Comparison of ENCODE assay signal across 11 cellular contexts in genomic region chr2:10266133-10266620, GRCh38. TPM values are rescaled to one million over a fixed set of nuclear protein-coding genes. Genes with fewer than 3 reads are reported as not detected.
DNase-seq lines count a peak whose midpoint lies in the region; ATAC-seq and TF ChIP-seq lines count a peak whose summit lies in the region.
"Had no signal": no experiment of that assay in that cellular context is flagged by ENCODE, and none has a peak within 500 bp of the region (broad histone marks: within the 10 kb centered on the region; RNA-seq: fewer than 3 reads in every experiment).

No MANE protein-coding gene starts in this region.

- no peak overlapping the region for H3K4me3 Mint-ChIP-seq in activated naive CD4-positive, alpha-beta T cell treated with anti-CD3 and anti-CD28 coated beads, Interleukin-2, amount 50 U/mL, for 24 hours
- H3K4me3 Mint-ChIP-seq in T-helper 17 cell: no peak overlapping the region
- H3K4me3 Mint-ChIP-seq in CD4-positive, alpha-beta T cell: no peak overlapping the region
- H3K4me3 Mint-ChIP-seq: activated T-cell treated with anti-CD3 and anti-CD28 coated beads, Interleukin-2, amount 50 U/mL, for 4 hours had no signal

- intact Hi-C loops in tibial artery (cut with DNase I; ENCODE audit: low total_unique reads): no loop called here
- intact Hi-C loops in CD4-positive, alpha-beta T cell (cut with DNase I, micrococcal nuclease): no loop called here

- DNase-seq in activated naive CD4-positive, alpha-beta T cell treated with anti-CD3 and anti-CD28 coated beads, Interleukin-2, amount 50 U/mL, for 16 hours: no peak
- DNase-seq in T-helper 17 cell (no peak), foreskin fibroblast (peak; percentile 34 to 62), tibial artery (peak; percentile 9 to 25)
- no peak for DNase-seq in CD4-positive, alpha-beta T cell
- DNase-seq: activated T-cell treated with anti-CD3 and anti-CD28 coated beads, Interleukin-2, amount 50 U/mL, for 4 hours; occipital lobe had no signal

- peak overlapping the region; percentile 13 for H3K27ac Mint-ChIP-seq in activated naive CD4-positive, alpha-beta T cell treated with anti-CD3 and anti-CD28 coated beads, Interleukin-2, amount 50 U/mL, for 24 hours
- peak overlapping the region; percentile 39 for H3K27ac Mint-ChIP-seq in T-helper 17 cell
- no peak overlapping the region for H3K27ac Mint-ChIP-seq in CD4-positive, alpha-beta T cell

- H3K27me3 Mint-ChIP-seq in activated naive CD4-positive, alpha-beta T cell treated with anti-CD3 and anti-CD28 coated beads, Interleukin-2, amount 50 U/mL, for 24 hours: no peaks in the 10 kb centered on the region
- peaks cover 16% of the 10 kb centered on the region for H3K27me3 Mint-ChIP-seq in T-helper 17 cell
- H3K27me3 Mint-ChIP-seq in CD4-positive, alpha-beta T cell: no peaks in the 10 kb centered on the region

- CTCF ChIA-PET in CD4-positive, alpha-beta T cell (lab: Charles Lee): interaction anchor here (1.0 kb wide), 1 partner anchor 143 kb away, joined by 3 read pairs; no protein-coding TSS in a partner anchor

- no peaks in the 10 kb centered on the region for H3K9me3 Mint-ChIP-seq in activated naive CD4-positive, alpha-beta T cell treated with anti-CD3 and anti-CD28 coated beads, Interleukin-2, amount 50 U/mL, for 24 hours
- H3K9me3 Mint-ChIP-seq in CD4-positive, alpha-beta T cell: no peaks in the 10 kb centered on the region
- H3K9me3 Mint-ChIP-seq: activated T-cell treated with anti-CD3 and anti-CD28 coated beads, Interleukin-2, amount 50 U/mL, for 4 hours had no signal

- peaks cover 0 to 23% (median 3%) of the 10 kb centered on the region in 4 donors for H3K4me1 ChIP-seq in tibial artery

- H3K36me3 ChIP-seq in tibial artery: no peaks in the 10 kb centered on the region
- H3K36me3 ChIP-seq: ascending aorta had no signal

- POLR2A ChIA-PET in CD4-positive, alpha-beta T cell (lab: Charles Lee): no interaction called here

- no peaks in the 10 kb centered on the region for H3K36me3 Mint-ChIP-seq in activated naive CD4-positive, alpha-beta T cell treated with anti-CD3 and anti-CD28 coated beads, Interleukin-2, amount 50 U/mL, for 24 hours
- H3K36me3 Mint-ChIP-seq in T-helper 17 cell (ENCODE audit: low read depth): peaks cover 3% of the 10 kb centered on the region
- H3K36me3 Mint-ChIP-seq in CD4-positive, alpha-beta T cell (ENCODE audit: low read depth): no peaks in the 10 kb centered on the region

- no peaks in the 10 kb centered on the region for H3K9me3 ChIP-seq in T-helper 17 cell (ENCODE audit: control insufficient read depth, low read length, poor library complexity, severe bottlenecking)
- no peaks in the 10 kb centered on the region for H3K9me3 ChIP-seq in tibial artery
- H3K9me3 ChIP-seq in CD4-positive, alpha-beta T cell (ENCODE audit: control insufficient read depth, low read length): no peaks in the 10 kb centered on the region
- H3K9me3 ChIP-seq: ascending aorta had no signal

- peaks cover 6% of the 10 kb centered on the region for H3K4me1 Mint-ChIP-seq in activated naive CD4-positive, alpha-beta T cell treated with anti-CD3 and anti-CD28 coated beads, Interleukin-2, amount 50 U/mL, for 24 hours
- peaks cover 4% of the 10 kb centered on the region for H3K4me1 Mint-ChIP-seq in T-helper 17 cell
- H3K4me1 Mint-ChIP-seq in CD4-positive, alpha-beta T cell (ENCODE audit: low read depth): no peaks in the 10 kb centered on the region

- H3K27ac ChIP-seq in tibial artery: no peak overlapping the region
- H3K27ac ChIP-seq in CD4-positive, alpha-beta T cell (ENCODE audit: low read depth, low read length): no peak overlapping the region
- H3K27ac ChIP-seq: ascending aorta had no signal

- TF ChIP-seq CTCF in foreskin fibroblast (IDR thresholded peaks at IDR 0.05; ENCODE audit: low read depth, low read length) (no peak), tibial artery (IDR thresholded peaks at IDR 0.05) (no peak)
- no peak for TF ChIP-seq CTCF in CD4-positive, alpha-beta T cell (IDR thresholded peaks at IDR 0.05)

- H3K27me3 ChIP-seq in tibial artery: no peaks in the 10 kb centered on the region
- no peaks in the 10 kb centered on the region for H3K27me3 ChIP-seq in CD4-positive, alpha-beta T cell (ENCODE audit: control insufficient read depth, insufficient read depth, low read length)
- H3K27me3 ChIP-seq: ascending aorta had no signal

- H3K4me3 ChIP-seq in foreskin fibroblast (ENCODE audit: low read depth in 1 of 2, low read length in 2 of 2) (no peak overlapping the region), tibial artery (no peak overlapping the region)
- H3K4me3 ChIP-seq: ascending aorta had no signal

- ATAC-seq in T-helper 17 cell (no peak), GM21447 (IDR thresholded peaks at IDR 0.05; ENCODE audit: unreplicated experiment) (no peak), HG02840 (IDR thresholded peaks at IDR 0.05; ENCODE audit: low FRiP score, unreplicated experiment) (no peak)
- no peak for ATAC-seq in CD4-positive, alpha-beta T cell (ENCODE audit: poor library complexity)
- ATAC-seq: activated T-cell treated with anti-CD3 and anti-CD28 coated beads, Interleukin-2, amount 50 U/mL, for 4 hours had no signal

RNA-seq across cellular contexts. Expression of gene HPCAL1, which starts 36.5 kb away (rescaled TPM):
- total RNA-seq in T-helper 17 cell: 10 to 100 TPM; 44.2 TPM
- total RNA-seq in CD4-positive, alpha-beta T cell: 10 to 100 TPM; 24.9 to 27.9 TPM

Comparison
In these comparisons a context has a peak if more than half of its experiments do, and no peak if none do; other contexts are left out.
1. DNase-seq: peak in foreskin fibroblast (2 of 2) and tibial artery (2 of 2); none in activated naive CD4-positive, alpha-beta T cell treated with anti-CD3 and anti-CD28 coated beads, Interleukin-2, amount 50 U/mL, for 16 hours (single experiment), T-helper 17 cell (0 of 3) and CD4-positive, alpha-beta T cell (0 of 10).